19 cellular contexts compared by ENCODE assay signal in the genomic region with DNA sequence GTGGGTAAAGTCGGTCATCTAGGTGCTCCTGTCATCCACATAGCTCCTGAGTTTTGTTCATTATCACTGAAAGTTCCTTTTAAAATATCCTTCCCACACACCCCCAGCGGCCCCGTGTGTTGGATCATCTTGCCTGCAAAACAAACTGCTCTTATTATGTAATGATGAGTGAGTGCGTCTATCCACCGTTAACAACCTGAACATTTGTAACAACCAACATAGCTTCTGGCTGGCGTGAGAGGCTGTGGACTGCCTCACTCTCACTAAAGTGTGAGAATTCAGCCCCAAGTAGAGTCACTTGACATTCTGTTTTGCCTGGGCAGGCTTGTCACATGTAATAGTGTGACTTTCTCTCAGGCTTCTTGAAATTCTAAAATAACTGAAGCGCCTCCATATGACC. TPM values are rescaled to one million over a fixed set of nuclear protein-coding genes. Genes with fewer than 3 reads are reported as not detected.
DNase-seq lines count a peak whose midpoint lies in the region; ATAC-seq lines count a peak whose summit lies in the region.
"Had no signal": no experiment of that assay in that cellular context is flagged by ENCODE, and none has a peak within 500 bp of the region (broad histone marks: within the 10 kb centered on the region; RNA-seq: fewer than 3 reads in every experiment).

No MANE protein-coding gene starts in this region.

- no peak for DNase-seq in stimulated activated naive CD8-positive, alpha-beta T cell treated with anti-CD3 and anti-CD28 coated beads, Interleukin-15, amount 100 ng/mL, for 72 hours
- no peak for DNase-seq in stimulated activated naive CD8-positive, alpha-beta T cell treated with anti-CD3 and anti-CD28 coated beads, Interleukin-15, Interleukin-2, amounts not matched to agents 100 U/mL and 50 U/mL, for 24 hours
- DNase-seq in T-cell: peak in 1 of 34 experiments; percentile 8
- no peak for DNase-seq in immature natural killer cell
- DNase-seq in UCSD-AML1 (lab: John Stamatoyannopoulos, UW; ENCODE audit: unreplicated experiment): no peak
- DNase-seq in substantia nigra (lab: John Stamatoyannopoulos, UW): no peak
- DNase-seq in GF-D8 (lab: John Stamatoyannopoulos, UW): no peak
- DNase-seq: activated T-cell treated with anti-CD3 and anti-CD28 coated beads, Interleukin-2, amount 50 U/mL, for 48 hours; aorta; DMS53; kidney glomerular epithelial cell; NCI-H1092 treated with DMSO at 0.1 percent for 48 hours had no signal

- H3K27ac Mint-ChIP-seq in stimulated activated naive CD8-positive, alpha-beta T cell treated with anti-CD3 and anti-CD28 coated beads, Interleukin-15, amount 100 ng/mL, for 72 hours: no peak overlapping the region
- H3K27ac Mint-ChIP-seq in T-cell: peak overlapping the region; percentile 88 to 92
- peak overlapping the region in 2 of 6 donors; percentile 15 to 83 for H3K27ac Mint-ChIP-seq in immature natural killer cell
- H3K27ac Mint-ChIP-seq: mesothelial cell of epicardium had no signal

- peak overlapping the region; percentile 86 to 91 for H3K4me3 Mint-ChIP-seq in stimulated activated naive CD8-positive, alpha-beta T cell treated with anti-CD3 and anti-CD28 coated beads, Interleukin-15, amount 100 ng/mL, for 72 hours
- H3K4me3 Mint-ChIP-seq in T-cell (peak overlapping the region; percentile 18 to 87 (median 28)), immature natural killer cell (peak overlapping the region in 4 of 5 donors; percentile 81 to 90 (median 88))
- H3K4me3 Mint-ChIP-seq: mesothelial cell of epicardium had no signal

- peaks cover 24% of the 10 kb centered on the region for H3K4me1 Mint-ChIP-seq in stimulated activated naive CD8-positive, alpha-beta T cell treated with anti-CD3 and anti-CD28 coated beads, Interleukin-15, amount 100 ng/mL, for 72 hours
- H3K4me1 Mint-ChIP-seq in T-cell (peaks cover 27 to 41% (median 37%) of the 10 kb centered on the region in 3 donors), immature natural killer cell (peaks cover 24 to 30% of the 10 kb centered on the region in 2 donors)

- no peaks in the 10 kb centered on the region for H3K27me3 Mint-ChIP-seq in stimulated activated naive CD8-positive, alpha-beta T cell treated with anti-CD3 and anti-CD28 coated beads, Interleukin-15, amount 100 ng/mL, for 72 hours
- no peaks in the 10 kb centered on the region for H3K27me3 Mint-ChIP-seq in T-cell
- peaks cover 17 to 23% (median 21%) of the 10 kb centered on the region in 3 donors for H3K27me3 Mint-ChIP-seq in immature natural killer cell (ENCODE audit: low read depth in 3 of 3)

- peaks cover 14% of the 10 kb centered on the region for H3K36me3 Mint-ChIP-seq in T-cell
- peaks cover 0 to 7% (median 0%) of the 10 kb centered on the region in 3 donors for H3K36me3 Mint-ChIP-seq in immature natural killer cell
- H3K36me3 Mint-ChIP-seq: mesothelial cell of epicardium had no signal

- no peak for ATAC-seq in stimulated activated naive CD8-positive, alpha-beta T cell treated with anti-CD3 and anti-CD28 coated beads, Interleukin-15, amount 100 ng/mL, for 72 hours
- ATAC-seq in stimulated activated naive CD8-positive, alpha-beta T cell treated with anti-CD3 and anti-CD28 coated beads, Interleukin-15, Interleukin-2, amounts not matched to agents 100 U/mL and 50 U/mL, for 24 hours: no peak
- no peak for ATAC-seq in T-cell (replicated peaks in 1 of 4)

- no peak overlapping the region for H3K27ac ChIP-seq in substantia nigra (ENCODE audit: low read depth, low read length, poor library complexity, severe bottlenecking)
- H3K27ac ChIP-seq: hepatocyte, neutrophil, right atrium auricular region, suprapubic skin had no signal

- no peaks in the 10 kb centered on the region for H3K9me3 Mint-ChIP-seq in stimulated activated naive CD8-positive, alpha-beta T cell treated with anti-CD3 and anti-CD28 coated beads, Interleukin-15, amount 100 ng/mL, for 72 hours
- H3K9me3 Mint-ChIP-seq in T-cell: peaks cover 0 to 4% (median 0%) of the 10 kb centered on the region in 3 donors
- H3K9me3 Mint-ChIP-seq in immature natural killer cell: no peaks in the 10 kb centered on the region

- POLR2A ChIA-PET in T-cell (lab: Charles Lee): interaction anchor here in 1 of 2 donors (0.7 kb wide), 1 partner anchor 145 kb away, joined by 3 read pairs; no protein-coding TSS in a partner anchor

- CTCF ChIA-PET in T-cell (lab: Charles Lee): interaction anchor here (0.6 to 4.3 kb wide), 17 partner anchors 9 to 528 kb away, joined by 3 to 122 read pairs (median 11); a partner anchor contains a TSS

RNA-seq across cellular contexts. Expression of a gene that starts 14.5 kb away (rescaled TPM):
- total RNA-seq in T-cell: 1 to 10 TPM in 2 of 5 donors, under 1 TPM in 3; 0.46 to 2.7 (median 0.93) TPM
- not detected for polyA plus RNA-seq in immature natural killer cell
- polyA plus RNA-seq: BJ had no signal

RNA-seq across cellular contexts. Expression of a gene that starts 54.1 kb away (rescaled TPM):
- 100 to 1,000 TPM; 101 to 125 (median 110) TPM for total RNA-seq in T-cell
- polyA plus RNA-seq in immature natural killer cell: 10 to 100 TPM; 11.7 to 15.3 (median 12.4) TPM
- total RNA-seq: chondrocyte had no signal
- polyA plus RNA-seq: aorta, hepatocyte had no signal

Comparison
In these comparisons a context has a peak if more than half of its experiments do, and no peak if none do; other contexts are left out.
1. H3K27ac Mint-ChIP-seq: peak in T-cell (2 of 2); none in stimulated activated naive CD8-positive, alpha-beta T cell treated with anti-CD3 and anti-CD28 coated beads, Interleukin-15, amount 100 ng/mL, for 72 hours (0 of 2).
2. H3K4me3 Mint-ChIP-seq: peak in every context shown above with its lines; median percentile 88 in stimulated activated naive CD8-positive, alpha-beta T cell treated with anti-CD3 and anti-CD28 coated beads, Interleukin-15, amount 100 ng/mL, for 72 hours; 88 in immature natural killer cell; 28 in T-cell.